Comparison of ENCODE assay signal across 13 cellular contexts in genomic region chr9:304519-305185, GRCh38.
DNase-seq lines count a peak whose midpoint lies in the region; ATAC-seq and TF ChIP-seq lines count a peak whose summit lies in the region.
"Had no signal": no experiment of that assay in that cellular context is flagged by ENCODE, and none has a peak within 500 bp of the region (broad histone marks: within the 10 kb centered on the region; RNA-seq: fewer than 3 reads in every experiment).

No MANE protein-coding gene starts in this region.

- peak overlapping the region in 1 of 7 donors; percentile 49 for H3K4me3 Mint-ChIP-seq in CD8-positive, alpha-beta memory T cell

- H3K27ac Mint-ChIP-seq in CD8-positive, alpha-beta memory T cell: peak overlapping the region in 7 of 8 donors; percentile 27 to 88 (median 69)

- intact Hi-C loops in lower lobe of right lung (cut with DNase I): no loop called here

- peaks cover 46% of the 10 kb centered on the region for H3K36me3 ChIP-seq in CD8-positive, alpha-beta memory T cell (ENCODE audit: insufficient read depth, low read length)
- no peaks in the 10 kb centered on the region for H3K36me3 ChIP-seq in MG63
- H3K36me3 ChIP-seq in lower lobe of right lung: peaks cover 33% of the 10 kb centered on the region
- H3K36me3 ChIP-seq: right atrium auricular region had no signal

- POLR2A ChIA-PET in CD8-positive, alpha-beta memory T cell (lab: Charles Lee): no interaction called here

- no peak overlapping the region for H3K27ac ChIP-seq in CD8-positive, alpha-beta memory T cell (ENCODE audit: low read depth, low read length)
- H3K27ac ChIP-seq in lower lobe of right lung: peak overlapping the region; percentile 70
- H3K27ac ChIP-seq: right atrium auricular region had no signal

- peaks cover 8 to 92% (median 22%) of the 10 kb centered on the region in 3 donors for H3K36me3 Mint-ChIP-seq in CD8-positive, alpha-beta memory T cell

- H3K4me3 ChIP-seq in CD8-positive, alpha-beta memory T cell (ENCODE audit: low read length): no peak overlapping the region
- H3K4me3 ChIP-seq in MG63: peak overlapping the region; percentile 5; the same call in 1 of the 2 replicates
- H3K4me3 ChIP-seq in lower lobe of right lung: peak overlapping the region; percentile 20
- H3K4me3 ChIP-seq: right atrium auricular region had no signal

- H3K4me1 ChIP-seq in CD8-positive, alpha-beta memory T cell (ENCODE audit: insufficient read depth, low read length): no peaks in the 10 kb centered on the region
- no peaks in the 10 kb centered on the region for H3K4me1 ChIP-seq in lower lobe of right lung
- H3K4me1 ChIP-seq: right atrium auricular region had no signal

- no peak for DNase-seq in CD8-positive, alpha-beta memory T cell
- peak; percentile 42 for DNase-seq in MG63
- DNase-seq in dermis blood vessel endothelial cell: peak; percentile 53
- DNase-seq in lower lobe of right lung: no peak
- no peak for DNase-seq in pons (ENCODE audit: low spot score)
- no peak for DNase-seq in SW 1271 (lab: John Stamatoyannopoulos, UW)
- DNase-seq in glomerular visceral epithelial cell (ENCODE audit: extremely low spot score): no peak
- DNase-seq: activated CD8-positive, alpha-beta memory T cell treated with anti-CD3 and anti-CD28 coated beads, Interleukin-2, amount 50 U/mL, for 48 hours; DMS79 treated with DMSO at 0.1 percent for 48 hours; NCI-H1417 treated with DMSO at 0.1 percent for 48 hours; T-helper 9 cell had no signal

- H3K9me3 Mint-ChIP-seq in CD8-positive, alpha-beta memory T cell: no peaks in the 10 kb centered on the region

- no peaks in the 10 kb centered on the region for H3K9me3 ChIP-seq in CD8-positive, alpha-beta memory T cell (ENCODE audit: low read length)
- H3K9me3 ChIP-seq in MG63 (no peaks in the 10 kb centered on the region), lower lobe of right lung (no peaks in the 10 kb centered on the region)
- H3K9me3 ChIP-seq: right atrium auricular region had no signal

- no peaks in the 10 kb centered on the region for H3K27me3 ChIP-seq in CD8-positive, alpha-beta memory T cell (ENCODE audit: insufficient read depth, low read length, poor library complexity, severe bottlenecking)
- H3K27me3 ChIP-seq in MG63 (no peaks in the 10 kb centered on the region; the same call in 1 of the 2 replicates), lower lobe of right lung (ENCODE audit: low read depth) (no peaks in the 10 kb centered on the region)
- H3K27me3 ChIP-seq: right atrium auricular region had no signal

- no peak for TF ChIP-seq CTCF in lower lobe of right lung (IDR thresholded peaks at IDR 0.05)

- CTCF ChIA-PET in CD8-positive, alpha-beta memory T cell (lab: Charles Lee): no interaction called here

- H3K4me1 Mint-ChIP-seq in CD8-positive, alpha-beta memory T cell: peaks cover 9 to 29% (median 25%) of the 10 kb centered on the region in 3 donors

- H3K27me3 Mint-ChIP-seq in CD8-positive, alpha-beta memory T cell: peaks cover 0 to 2% of the 10 kb centered on the region in 2 donors

- peak; percentile 90 to 96 for ATAC-seq in lower lobe of right lung
- ATAC-seq in GM21515 (IDR thresholded peaks at IDR 0.05; ENCODE audit: unreplicated experiment): no peak

Comparison
In these comparisons a context has a peak if more than half of its experiments do, and no peak if none do; other contexts are left out.
1. DNase-seq: peak in MG63 (single experiment) and dermis blood vessel endothelial cell (single experiment); none in CD8-positive, alpha-beta memory T cell (0 of 5), lower lobe of right lung (single experiment), pons (single experiment), SW 1271 (0 of 2) and glomerular visceral epithelial cell (single experiment).